Comparison of ENCODE assay signal across 8 cellular contexts in genomic region chrX:48917139-48917980, GRCh38. TPM values are rescaled to one million over a fixed set of nuclear protein-coding genes. Genes with fewer than 3 reads are reported as not detected.
DNase-seq lines count a peak whose midpoint lies in the region; ATAC-seq, FAIRE-seq and TF ChIP-seq lines count a peak whose summit lies in the region.

No MANE protein-coding gene starts in this region.

- intact Hi-C loops in mammary epithelial cell (cut with micrococcal nuclease) = loop anchor here (1.0 to 5.0 kb wide), 5 partner anchors 26 to 155 kb away; partner anchors contain the start of gene TFE3

- TF ChIP-seq CTCF in GM12873 (IDR thresholded peaks at IDR 0.05; ENCODE audit: insufficient read depth, low read depth, low read length, missing control alignments) (peak; percentile 94), WERI-Rb-1 (IDR thresholded peaks at IDR 0.05; ENCODE audit: low read depth, low read length) (peak; percentile 92), mammary epithelial cell (conservative IDR thresholded peaks at IDR 0.05 in 1 of 2, IDR thresholded peaks at IDR 0.05 in 1 of 2; ENCODE audit: extremely low read depth in 1 of 2, insufficient read depth in 1 of 2, low read depth in 1 of 2, low read length in 2 of 2) (peak; percentile 88 to 89)

- peak overlapping the region; percentile 75 for H3K4me2 ChIP-seq in mammary epithelial cell (ENCODE audit: insufficient read depth, low read depth, low read length)

- no peak overlapping the region for H3K9ac ChIP-seq in mammary epithelial cell (ENCODE audit: insufficient read depth, low read length)

- H3K27me3 ChIP-seq in WERI-Rb-1 (ENCODE audit: insufficient read depth, low read depth, severe bottlenecking) (no peaks in the 10 kb centered on the region), mammary epithelial cell (ENCODE audit: insufficient read depth, low read length) (no peaks in the 10 kb centered on the region), small intestine (ENCODE audit: control insufficient read depth in 2 of 2, insufficient read depth in 2 of 2, low read length in 2 of 2) (no peaks in the 10 kb centered on the region)

- no peak overlapping the region for H2AFZ ChIP-seq in mammary epithelial cell (ENCODE audit: low read depth, low read length)

- WGBS in mammary epithelial cell (ENCODE audit: low coverage, missing lambda C conversion rate) = 45% methylated on average over 17 of the region's 26 CpGs
- 7 to 37% (median 13%) methylated on average over 23 to 26 of the region's 26 CpGs for WGBS in small intestine, 3 donors

- CTCF ChIA-PET in mammary epithelial cell (lab: Charles Lee; ENCODE audit: low non-redundant PET) = no interaction called here

- FAIRE-seq in small intestine (lab: Jason Lieb, UNC) = no peak

- H3K4me1 ChIP-seq in mammary epithelial cell (ENCODE audit: insufficient read depth, low read length) (peaks cover 5% of the 10 kb centered on the region), small intestine (ENCODE audit: control insufficient read depth in 2 of 2, insufficient read depth in 1 of 2, low read depth in 1 of 2, low read length in 1 of 2) (no peaks in the 10 kb centered on the region)

- H3K9me3 ChIP-seq in WERI-Rb-1 (ENCODE audit: severe bottlenecking) (peaks cover 10% of the 10 kb centered on the region), mammary epithelial cell (replicated peaks; ENCODE audit: insufficient read depth, low read length) (no peaks in the 10 kb centered on the region), small intestine (ENCODE audit: control insufficient read depth, low read depth) (no peaks in the 10 kb centered on the region)

- no peaks in the 10 kb centered on the region; the same call in 1 of the 2 replicates for H3K36me3 ChIP-seq in WERI-Rb-1
- H3K36me3 ChIP-seq in mammary epithelial cell (ENCODE audit: insufficient read depth, low read length) = peaks cover 4% of the 10 kb centered on the region
- peaks cover 0 to 5% of the 10 kb centered on the region in 2 donors for H3K36me3 ChIP-seq in small intestine (ENCODE audit: control insufficient read depth in 2 of 2, insufficient read depth in 2 of 2, low read length in 2 of 2)

- no peaks in the 10 kb centered on the region for H4K20me1 ChIP-seq in mammary epithelial cell (ENCODE audit: insufficient read depth, low read length)

- dilution Hi-C loops in mammary epithelial cell (cut with HindIII; ENCODE audit: low sequenced_read_pairs) = no loop called here

- DNase-seq in NCI-H2196 treated with DMSO at 0.1 percent for 48 hours (lab: John Stamatoyannopoulos, UW; ENCODE audit: unreplicated experiment) (peak; percentile 87), WERI-Rb-1 (peak; percentile 88), mammary epithelial cell (peak; percentile 82), iPS-NIHi11 (ENCODE audit: low spot score) (peak; percentile 62), small intestine (peak; percentile 90)

- in situ Hi-C loops in mammary epithelial cell (cut with MboI; ENCODE audit: low sequenced_read_pairs in 2 of 2) = loop anchor here in 1 of 2 donors (10.0 kb wide), 1 partner anchor 153 kb away; the partner anchor contains the start of gene GLOD5

- BruUV-seq in mammary epithelial cell (replicated peaks; lab: Mats Ljungman, UMichigan) = no TSS peak

- H3K4me3 ChIP-seq in WERI-Rb-1 (ENCODE audit: low read depth, low read length) (no peak overlapping the region), mammary epithelial cell (replicated peaks in 1 of 3; ENCODE audit: insufficient read depth in 1 of 3, low read depth in 2 of 3, low read length in 3 of 3) (peak overlapping the region; percentile 8 to 70 (median 66)), small intestine (ENCODE audit: low read depth in 1 of 2, low read length in 2 of 2) (peak overlapping the region; percentile 56 to 79)

- ATAC-seq in HG03108 (IDR thresholded peaks at IDR 0.05; ENCODE audit: unreplicated experiment) = peak; percentile 24
- ATAC-seq in HG03095 (IDR thresholded peaks at IDR 0.05; ENCODE audit: unreplicated experiment) = no peak

- H3K27ac ChIP-seq in WERI-Rb-1 (no peak overlapping the region; the same call in 1 of the 2 replicates), mammary epithelial cell (ENCODE audit: insufficient read depth, low read depth, low read length) (peak overlapping the region; percentile 56), small intestine (ENCODE audit: low read depth in 1 of 2, low read length in 1 of 2) (peak overlapping the region in 1 of 2 donors; percentile 82)

- peaks cover 24% of the 10 kb centered on the region for H3K79me2 ChIP-seq in mammary epithelial cell (ENCODE audit: insufficient read depth, low read length)

RNA-seq across cellular contexts. Expression of gene PIM2, which starts 1.5 kb away (rescaled TPM):
- total RNA-seq in mammary epithelial cell = 10 to 100 TPM in 1 of 2 donors, 1 to 10 TPM in 1; 9.9 to 10.3 TPM
- polyA plus RNA-seq in mammary epithelial cell (14.5 TPM), small intestine (10 to 100 TPM in 2 of 3 donors, 1 to 10 TPM in 1; 2.9 to 35.1 (median 10.1) TPM)
- polyA minus RNA-seq in mammary epithelial cell = 25.1 TPM

RNA-seq across cellular contexts. Expression of gene SLC35A2, which starts 5.9 kb away (rescaled TPM):
- total RNA-seq in mammary epithelial cell = 10 to 100 TPM; 26.2 to 39.9 TPM
- 34.0 TPM for polyA plus RNA-seq in mammary epithelial cell
- polyA minus RNA-seq in mammary epithelial cell = 55.4 TPM
- 10 to 100 TPM in 1 of 3 donors, 1 to 10 TPM in 2; 8.1 to 31.5 (median 9.7) TPM for polyA plus RNA-seq in small intestine

RNA-seq across cellular contexts. Expression of gene PQBP1, which starts 19.6 kb away (rescaled TPM):
- total RNA-seq in mammary epithelial cell = 10 to 100 TPM; 31.2 to 69.5 TPM
- polyA plus RNA-seq in mammary epithelial cell = 78.3 TPM
- 79.9 TPM for polyA minus RNA-seq in mammary epithelial cell
- 100 to 1,000 TPM in 2 of 3 donors, 10 to 100 TPM in 1; 77.8 to 186 (median 125) TPM for polyA plus RNA-seq in small intestine

RNA-seq across cellular contexts. Expression of gene TIMM17B, which starts 19.8 kb away (rescaled TPM):
- total RNA-seq in mammary epithelial cell = 10 to 100 TPM; 28.0 to 53.2 TPM
- polyA plus RNA-seq in mammary epithelial cell = 55.5 TPM
- 39.2 TPM for polyA minus RNA-seq in mammary epithelial cell
- polyA plus RNA-seq in small intestine = 10 to 100 TPM; 65.5 to 72.5 (median 66.7) TPM

RNA-seq across cellular contexts. Expression of gene OTUD5, which starts 40.0 kb away (rescaled TPM):
- 10 to 100 TPM; 24.2 to 40.6 TPM for total RNA-seq in mammary epithelial cell
- polyA plus RNA-seq in mammary epithelial cell (38.5 TPM), small intestine (10 to 100 TPM; 28.3 to 57.5 (median 37.0) TPM)
- 67.7 TPM for polyA minus RNA-seq in mammary epithelial cell
